10 cellular contexts compared by ENCODE assay signal in genomic region chr17:8935194-8935593, GRCh38. TPM values are rescaled to one million over a fixed set of nuclear protein-coding genes. Genes with fewer than 3 reads are reported as not detected.
DNase-seq lines count a peak whose midpoint lies in the region; ATAC-seq lines count a peak whose summit lies in the region.
"Had no signal": no experiment of that assay in that cellular context is flagged by ENCODE, and none has a peak within 500 bp of the region (broad histone marks: within the 10 kb centered on the region; RNA-seq: fewer than 3 reads in every experiment).

No MANE protein-coding gene starts in this region.

- H3K4me1 Mint-ChIP-seq in activated naive CD4-positive, alpha-beta T cell treated with anti-CD3 and anti-CD28 coated beads for 36 hours (ENCODE audit: low read depth): peaks cover 61% of the 10 kb centered on the region

- no peaks in the 10 kb centered on the region for H3K27me3 Mint-ChIP-seq in activated naive CD4-positive, alpha-beta T cell treated with anti-CD3 and anti-CD28 coated beads for 36 hours (ENCODE audit: low read depth)

- H3K27ac Mint-ChIP-seq in activated naive CD4-positive, alpha-beta T cell treated with anti-CD3 and anti-CD28 coated beads for 36 hours: peak overlapping the region; percentile 82

- CTCF ChIA-PET in activated naive CD4-positive, alpha-beta T cell treated with anti-CD3 and anti-CD28 coated beads for 36 hours (lab: Charles Lee): interaction anchor here (0.8 kb wide), 1 partner anchor 13 kb away, joined by 3 read pairs; no protein-coding TSS in a partner anchor

- ATAC-seq in GM19452 (IDR thresholded peaks at IDR 0.05; ENCODE audit: unreplicated experiment): peak; percentile 51
- no peak for ATAC-seq in GM19467 (IDR thresholded peaks at IDR 0.05; ENCODE audit: unreplicated experiment)
- ATAC-seq: body of pancreas had no signal

- intact Hi-C loops in activated naive CD4-positive, alpha-beta T cell treated with anti-CD3 and anti-CD28 coated beads for 36 hours (cut with micrococcal nuclease): loop anchor here (1.0 to 5.0 kb wide), 6 partner anchors 14 to 355 kb away; partner anchors contain the start of gene PIK3R5

- H3K36me3 Mint-ChIP-seq in activated naive CD4-positive, alpha-beta T cell treated with anti-CD3 and anti-CD28 coated beads for 36 hours (ENCODE audit: low read depth): peaks cover 19% of the 10 kb centered on the region

- peak overlapping the region; percentile 35 for H3K4me3 Mint-ChIP-seq in activated naive CD4-positive, alpha-beta T cell treated with anti-CD3 and anti-CD28 coated beads for 36 hours

- peaks cover 13% of the 10 kb centered on the region for H3K9me3 Mint-ChIP-seq in activated naive CD4-positive, alpha-beta T cell treated with anti-CD3 and anti-CD28 coated beads for 36 hours

- DNase-seq in NOMO-1 (lab: John Stamatoyannopoulos, UW; ENCODE audit: unreplicated experiment in 2 of 2) (peak; percentile 73 to 87), NCI-H526 (lab: John Stamatoyannopoulos, UW) (no peak), HuH-7.5 (ENCODE audit: low spot score) (no peak), dedifferentiated amniotic fluid mesenchymal stem cell (ENCODE audit: extremely low spot score) (no peak)
- DNase-seq in activated naive CD4-positive, alpha-beta T cell treated with anti-CD3 and anti-CD28 coated beads for 36 hours: peak; percentile 91
- peak; percentile 42 to 74 for DNase-seq in stimulated activated CD4-positive, alpha-beta T cell treated with anti-CD3 and anti-CD28 coated beads, Interleukin-4, amount 100 ng/mL, for 4 hours
- DNase-seq: NCI-H1694 had no signal

RNA-seq across cellular contexts. Expression of gene PIK3R5, which starts 30.3 kb away (rescaled TPM):
- 10 to 100 TPM; 15.9 to 18.1 TPM for total RNA-seq in activated naive CD4-positive, alpha-beta T cell treated with anti-CD3 and anti-CD28 coated beads for 36 hours

Comparison
In these comparisons a context has a peak if more than half of its experiments do, and no peak if none do; other contexts are left out.
1. DNase-seq: peak in NOMO-1 (2 of 2), activated naive CD4-positive, alpha-beta T cell treated with anti-CD3 and anti-CD28 coated beads for 36 hours (single experiment) and stimulated activated CD4-positive, alpha-beta T cell treated with anti-CD3 and anti-CD28 coated beads, Interleukin-4, amount 100 ng/mL, for 4 hours (2 of 2); none in NCI-H526 (0 of 2), HuH-7.5 (single experiment) and dedifferentiated amniotic fluid mesenchymal stem cell (single experiment).